In genomic region chr17:19509281-19509852, GRCh38 we compare ENCODE assay signal across 9 cellular contexts. TPM values are rescaled to one million over a fixed set of nuclear protein-coding genes. Genes with fewer than 3 reads are reported as not detected.
A peak's percentile ranks its signal among the peaks of the same experiment; 100 is the strongest.
DNase-seq lines count a peak whose midpoint lies in the region; ATAC-seq, FAIRE-seq and TF ChIP-seq lines count a peak whose summit lies in the region.
"Not testable (repeated sequence)": the region's sequence is repeated elsewhere in the genome, so short reads cannot be mapped to it uniquely, and the experiment has no call there.
"Had no signal": no experiment of that assay in that cellular context is flagged by ENCODE, and none has a peak within 500 bp of the region (broad histone marks: within the 10 kb centered on the region; RNA-seq: fewer than 3 reads in every experiment).

No MANE protein-coding gene starts in this region.

- not testable (repeated sequence) for H2AFZ ChIP-seq in Karpas-422 (ENCODE audit: low read length); K562 (ENCODE audit: low read depth, low read length)

- not testable (repeated sequence) for TF ChIP-seq EP300 in K562 (IDR thresholded peaks at IDR 0.05; ENCODE audit: low read length)

- H4K20me1 ChIP-seq in Karpas-422 (ENCODE audit: insufficient read depth, low read depth, low read length); K562 (replicated peaks; ENCODE audit: control insufficient read depth, insufficient read depth, low read length): not testable (repeated sequence)

- BruUV-seq in K562 (replicated peaks; lab: Mats Ljungman, UMichigan): not testable (repeated sequence)

- FAIRE-seq in K562 (lab: Jason Lieb, UNC): not testable (repeated sequence)

- H3K9me1 ChIP-seq in K562 (ENCODE audit: control insufficient read depth, insufficient read depth, low read length): not testable (repeated sequence)

- intact Hi-C loops in CD4-positive, alpha-beta T cell (cut with DNase I, micrococcal nuclease): loop anchor here (5.0 kb wide), 2 partner anchors 132 to 147 kb away; partner anchors contain the start of genes B9D1 (in 1 of the 2) and MAPK7 (in 1 of the 2)
- intact Hi-C loops in K562 (cut with micrococcal nuclease); vagina (cut with DNase I): not testable (repeated sequence)
- intact Hi-C loops in naive thymus-derived CD4-positive, alpha-beta T cell (cut with micrococcal nuclease): loop anchor here (2.0 to 10.0 kb wide), 6 partner anchors 47 to 1533 kb away; partner anchors contain the start of genes AKAP10 (in 1 of the 2), ALDH3A2 (in 1 of the 2), PRPSAP2 (in 1 of the 2) and ULK2 (in 1 of the 2)

- not testable (repeated sequence) for H3K9me3 ChIP-seq in CD4-positive, alpha-beta T cell (ENCODE audit: control insufficient read depth, low read length); Karpas-422 (ENCODE audit: low read length); T-helper 17 cell (ENCODE audit: control insufficient read depth, low read length, poor library complexity, severe bottlenecking); K562 (replicated peaks; ENCODE audit: control insufficient read depth, insufficient read depth, low read depth, low read length); naive thymus-derived CD4-positive, alpha-beta T cell (ENCODE audit: control insufficient read depth in 2 of 3, low read length in 3 of 3); vagina

- H3K9ac ChIP-seq in Karpas-422 (ENCODE audit: low read length); K562 (ENCODE audit: insufficient read depth in 1 of 2, low read depth in 2 of 2, low read length in 2 of 2): not testable (repeated sequence)

- not testable (repeated sequence) for H3K9me3 Mint-ChIP-seq in CD4-positive, alpha-beta T cell; naive thymus-derived CD4-positive, alpha-beta T cell

- CTCF ChIA-PET in CD4-positive, alpha-beta T cell (lab: Charles Lee); K562 (lab: Yijun Ruan, JAX; ENCODE audit: low intra/inter-chr PET ratio): not testable (repeated sequence)
- CTCF ChIA-PET in naive thymus-derived CD4-positive, alpha-beta T cell (lab: Charles Lee): interaction anchor here (1.0 kb wide), 1 partner anchor 257 kb away, joined by 4 read pairs; no protein-coding TSS in a partner anchor

- H3K4me1 Mint-ChIP-seq in CD4-positive, alpha-beta T cell (ENCODE audit: low read depth): peaks cover 16% of the 10 kb centered on the region
- H3K4me1 Mint-ChIP-seq in T-helper 17 cell: peaks cover 14% of the 10 kb centered on the region
- H3K4me1 Mint-ChIP-seq in naive thymus-derived CD4-positive, alpha-beta T cell: peaks cover 8 to 16% (median 13%) of the 10 kb centered on the region in 7 donors

- H3K4me1 ChIP-seq in Karpas-422 (ENCODE audit: low read length): peaks cover 43% of the 10 kb centered on the region
- H3K4me1 ChIP-seq in K562 (replicated peaks in 1 of 2; ENCODE audit: control insufficient read depth in 2 of 2, insufficient read depth in 2 of 2, low read length in 2 of 2): peaks cover 0 to 11% of the 10 kb centered on the region in 2 experiments; a peak in 2 of 5 replicates
- not testable (repeated sequence) for H3K4me1 ChIP-seq in naive thymus-derived CD4-positive, alpha-beta T cell (ENCODE audit: control insufficient read depth in 2 of 2, insufficient read depth in 2 of 2, low read length in 2 of 2)
- H3K4me1 ChIP-seq in vagina: peaks cover 11% of the 10 kb centered on the region

- H3K36me3 ChIP-seq in Karpas-422 (ENCODE audit: insufficient read depth, low read length); K562 (ENCODE audit: control insufficient read depth, insufficient read depth, low read length); naive thymus-derived CD4-positive, alpha-beta T cell (ENCODE audit: control insufficient read depth in 2 of 3, insufficient read depth in 3 of 3, low read length in 3 of 3); vagina: not testable (repeated sequence)

- POLR2A ChIA-PET in CD4-positive, alpha-beta T cell (lab: Charles Lee): interaction anchor here (1.7 kb wide), 1 partner anchor 139 kb away, joined by 5 read pairs; the partner anchor contains the start of gene ALDH3A2
- POLR2A ChIA-PET in K562 (lab: Yijun Ruan, JAX): interaction anchor here (0.7 kb wide), 1 partner anchor 140 kb away, joined by 3 read pairs; no protein-coding TSS in a partner anchor
- POLR2A ChIA-PET in naive thymus-derived CD4-positive, alpha-beta T cell (lab: Charles Lee): interaction anchor here (0.6 to 1.4 kb wide), 4 partner anchors 253 to 332 kb away, joined by 3 to 6 read pairs (median 4); no protein-coding TSS in a partner anchor

- ATAC-seq in CD4-positive, alpha-beta T cell (ENCODE audit: poor library complexity); T-helper 17 cell; K562; naive thymus-derived CD4-positive, alpha-beta T cell: not testable (repeated sequence)

- H3K9me2 ChIP-seq in Karpas-422 (replicated peaks; ENCODE audit: insufficient read depth, low read length): not testable (repeated sequence)

- 0 out of 2 replicates have a peak overlapping the region, but pooled peaks have one; percentile 75 for H3K4me3 ChIP-seq in Karpas-422 (ENCODE audit: low read length)
- not testable (repeated sequence) for H3K4me3 ChIP-seq in K562; naive thymus-derived CD4-positive, alpha-beta T cell (ENCODE audit: low read length); vagina

- H3K27me3 Mint-ChIP-seq in CD4-positive, alpha-beta T cell: peaks cover 11% of the 10 kb centered on the region
- not testable (repeated sequence) for H3K27me3 Mint-ChIP-seq in T-helper 17 cell
- peaks cover 0 to 24% (median 0%) of the 10 kb centered on the region in 5 donors for H3K27me3 Mint-ChIP-seq in naive thymus-derived CD4-positive, alpha-beta T cell

- peaks cover 13% of the 10 kb centered on the region for H3K36me3 Mint-ChIP-seq in CD4-positive, alpha-beta T cell (ENCODE audit: low read depth)
- H3K36me3 Mint-ChIP-seq in T-helper 17 cell (ENCODE audit: low read depth); naive thymus-derived CD4-positive, alpha-beta T cell: not testable (repeated sequence)

- TF ChIP-seq POLR2A in K562 (conservative IDR thresholded peaks at IDR 0.05); vagina (IDR thresholded peaks at IDR 0.05): not testable (repeated sequence)

- not testable (repeated sequence) for TF ChIP-seq RAD21 in K562 (CRISPR knock-in tag; conservative IDR thresholded peaks at IDR 0.05 in 1 of 2, IDR thresholded peaks at IDR 0.05 in 1 of 2)

- not testable (repeated sequence) for H3K27me3 ChIP-seq in CD4-positive, alpha-beta T cell (ENCODE audit: control insufficient read depth, insufficient read depth, low read length); Karpas-422 (ENCODE audit: low read length); K562 (ENCODE audit: control insufficient read depth in 2 of 2, insufficient read depth in 2 of 2, low read length in 2 of 2); naive thymus-derived CD4-positive, alpha-beta T cell (ENCODE audit: control insufficient read depth in 2 of 2, insufficient read depth in 2 of 2, low read length in 2 of 2); vagina

- H3K4me3 Mint-ChIP-seq in CD4-positive, alpha-beta T cell: peak overlapping the region; percentile 15
- H3K4me3 Mint-ChIP-seq in T-helper 17 cell; naive thymus-derived CD4-positive, alpha-beta T cell: not testable (repeated sequence)

- H3K27ac ChIP-seq in CD4-positive, alpha-beta T cell (ENCODE audit: low read depth, low read length); K562 (ENCODE audit: extremely low read depth, low read depth, low read length); naive thymus-derived CD4-positive, alpha-beta T cell (ENCODE audit: low read depth, low read length): not testable (repeated sequence)
- peak overlapping the region; percentile 93 for H3K27ac ChIP-seq in Karpas-422 (ENCODE audit: low read length)
- peak overlapping the region; percentile 94 for H3K27ac ChIP-seq in vagina

- H3K27ac Mint-ChIP-seq in CD4-positive, alpha-beta T cell: peak overlapping the region; percentile 97
- peak overlapping the region; percentile 98 for H3K27ac Mint-ChIP-seq in T-helper 17 cell
- peak overlapping the region in 5 of 9 donors; percentile 18 to 99 (median 96) for H3K27ac Mint-ChIP-seq in naive thymus-derived CD4-positive, alpha-beta T cell

- not testable (repeated sequence) for TF ChIP-seq CTCF in CD4-positive, alpha-beta T cell (IDR thresholded peaks at IDR 0.05); K562 (IDR thresholded peaks at IDR 0.05 in 2 of 3, conservative IDR thresholded peaks at IDR 0.05 in 1 of 3; ENCODE audit: insufficient read depth in 2 of 3, low read depth in 1 of 3, low read length in 3 of 3); vagina (IDR thresholded peaks at IDR 0.05)

- peak overlapping the region; percentile 75 for H3K4me2 ChIP-seq in Karpas-422 (ENCODE audit: low read depth, low read length, poor library complexity, severe bottlenecking)
- not testable (repeated sequence) for H3K4me2 ChIP-seq in K562 (ENCODE audit: insufficient read depth, low read length)

- in situ Hi-C loops in K562 (cut with MboI): not testable (repeated sequence)

- DNase-seq in CD4-positive, alpha-beta T cell; T-helper 17 cell; K562 (ENCODE audit: extremely low read depth in 1 of 4, low spot score in 3 of 4); naive thymus-derived CD4-positive, alpha-beta T cell; vagina (ENCODE audit: extremely low spot score in 2 of 2): not testable (repeated sequence)
- DNase-seq in Karpas-422 (peak; percentile 80), kidney tubule cell (ENCODE audit: low spot score) (peak; percentile 27)

- 15% methylated on average over 5 of the region's 5 CpGs for WGBS in K562 (ENCODE audit: insufficient coverage, low coverage, missing lambda C conversion rate)

- H3K79me2 ChIP-seq in Karpas-422 (ENCODE audit: low read length); K562 (ENCODE audit: control insufficient read depth, insufficient read depth, low read length): not testable (repeated sequence)

RNA-seq across cellular contexts. Expression of gene SLC47A1, which starts 24.3 kb away (rescaled TPM):
- not detected for total RNA-seq in CD4-positive, alpha-beta T cell
- total RNA-seq in Karpas-422 (2014; rRNA removed; shearing (Covaris generic); ENCODE audit: low replicate concordance): not detected in 2 replicates
- not detected for total RNA-seq in T-helper 17 cell
- not detected in 2 replicates for total RNA-seq in K562 (2011; cell fraction: chromatin; rRNA removed; ENCODE audit: low replicate concordance)
- not detected in 2 replicates for total RNA-seq in K562 (2011; cell fraction: nucleolus; rRNA removed)
- total RNA-seq in K562 (2011; cell fraction: nucleoplasm; rRNA removed): not detected in 2 replicates
- total RNA-seq in K562 (2014; rRNA removed): not detected in 2 replicates
- total RNA-seq in K562 (2014; rRNA removed; fragmentation: Illumina TruSeq; extraction: Trizol): not detected in 2 replicates
- not detected in 2 replicates for total RNA-seq in K562 (2015; rRNA removed; fragmentation: Illumina TruSeq; extraction: Trizol)
- total RNA-seq in K562 (2021): 0.42 TPM in 1 of 2 replicates, not detected in the other
- polyA plus RNA-seq in K562 (2011; rRNA removed): not detected in 2 replicates
- polyA plus RNA-seq in K562 (2011; cell fraction: cytosol; rRNA removed): not detected in 2 replicates
- not detected in 2 replicates for polyA plus RNA-seq in K562 (2011; cell fraction: nucleus; rRNA removed)
- not detected in 2 replicates for polyA plus RNA-seq in K562 (2012)
- not detected in 2 replicates for polyA plus RNA-seq in K562 (2014; fragmentation: Illumina TruSeq; extraction: Trizol)
- polyA plus RNA-seq in K562 (2014; fragmentation: Nextera tagmentation; extraction: Ambion mirVana): not detected
- not detected in 2 replicates for polyA plus RNA-seq in K562 (2014; rRNA removed)
- polyA minus RNA-seq in K562 (2011; rRNA and poly(A)+ RNA removed): not detected in 2 replicates
- not detected in 2 replicates for polyA minus RNA-seq in K562 (2011; cell fraction: cytosol; rRNA and poly(A)+ RNA removed)
- polyA minus RNA-seq in K562 (2011; cell fraction: nucleus; rRNA and poly(A)+ RNA removed): not detected in 2 replicates
- total RNA-seq in naive thymus-derived CD4-positive, alpha-beta T cell: 1 to 10 TPM in 1 of 5 experiments, under 1 TPM in 1, not detected in 3; 0.21 to 2.7 TPM
- polyA plus RNA-seq in naive thymus-derived CD4-positive, alpha-beta T cell: under 1 TPM in 1 of 2 donors, not detected in 1; 0.09 TPM
- 29.7 TPM for total RNA-seq in vagina
- total RNA-seq: IMR-90 had no signal
- polyA plus RNA-seq: CD4-positive, alpha-beta memory T cell; IMR-90 had no signal
